ENCODE assay signal across 11 cellular contexts in genomic region chrX:41293269-41293668, GRCh38. TPM values are rescaled to one million over a fixed set of nuclear protein-coding genes. Genes with fewer than 3 reads are reported as not detected.
DNase-seq lines count a peak whose midpoint lies in the region; ATAC-seq and TF ChIP-seq lines count a peak whose summit lies in the region.
"Had no signal": no experiment of that assay in that cellular context is flagged by ENCODE, and none has a peak within 500 bp of the region (broad histone marks: within the 10 kb centered on the region; RNA-seq: fewer than 3 reads in every experiment).

No MANE protein-coding gene starts in this region.

- H3K36me3 ChIP-seq in spleen (no peaks in the 10 kb centered on the region), lower lobe of right lung (no peaks in the 10 kb centered on the region)
- H3K36me3 ChIP-seq: pancreas had no signal

- H3K9me3 ChIP-seq in spleen, result peaks cover 0 to 16% (median 7%) of the 10 kb centered on the region in 8 donors
- no peaks in the 10 kb centered on the region for H3K9me3 ChIP-seq in lower lobe of right lung
- H3K9me3 ChIP-seq: pancreas had no signal

- no peak overlapping the region for H3K27ac ChIP-seq in foreskin keratinocyte
- H3K27ac ChIP-seq in spleen, result no peak overlapping the region
- no peak overlapping the region for H3K27ac ChIP-seq in lower lobe of right lung
- H3K27ac ChIP-seq: pancreas had no signal

- H3K4me1 ChIP-seq in foreskin keratinocyte (no peaks in the 10 kb centered on the region), spleen (no peaks in the 10 kb centered on the region), lower lobe of right lung (no peaks in the 10 kb centered on the region)
- H3K4me1 ChIP-seq: pancreas had no signal

- H3K4me3 ChIP-seq in GM12875 (ENCODE audit: low read depth, low read length) (no peak overlapping the region), spleen (no peak overlapping the region), lower lobe of right lung (no peak overlapping the region)
- H3K4me3 ChIP-seq: pancreas had no signal

- ATAC-seq in foreskin keratinocyte, result no peak
- no peak for ATAC-seq in lower lobe of right lung

- intact Hi-C loops in cardiac septum (cut with DNase I), result no loop called here
- intact Hi-C loops in spleen (cut with DNase I; ENCODE audit: low total_unique reads), result no loop called here
- intact Hi-C loops in lower lobe of right lung (cut with DNase I), result no loop called here

- DNase-seq in DMS53 (lab: John Stamatoyannopoulos, UW), result peak; percentile 84
- DNase-seq in RKO (ENCODE audit: low spot score), result peak; percentile 44
- no peak for DNase-seq in foreskin keratinocyte
- DNase-seq in glomerular visceral epithelial cell (ENCODE audit: extremely low spot score), result no peak
- no peak for DNase-seq in cardiac septum (ENCODE audit: low spot score)
- no peak for DNase-seq in spleen
- DNase-seq in lower lobe of right lung, result no peak
- DNase-seq: hippocampal formation, NCI-H1048, pancreas had no signal

- H3K27me3 ChIP-seq in foreskin keratinocyte (no peaks in the 10 kb centered on the region), spleen (replicated peaks in 1 of 7) (no peaks in the 10 kb centered on the region), lower lobe of right lung (ENCODE audit: low read depth) (no peaks in the 10 kb centered on the region)
- H3K27me3 ChIP-seq: pancreas had no signal

- no peak for TF ChIP-seq POLR2A in spleen (IDR thresholded peaks at IDR 0.05)

- 78 to 90% (median 81%) methylated on average over 6 of the region's 6 CpGs for WGBS in spleen, 5 donors

- TF ChIP-seq CTCF in GM12875 (IDR thresholded peaks at IDR 0.05; ENCODE audit: borderline replicate concordance, insufficient read depth, low read depth, low read length) (peak; percentile 29; the same call in 1 of the 2 replicates), foreskin keratinocyte (conservative IDR thresholded peaks at IDR 0.05) (peak; percentile 37), spleen (IDR thresholded peaks at IDR 0.05 in 8 of 11, conservative IDR thresholded peaks at IDR 0.05 in 3 of 11) (no peak), lower lobe of right lung (IDR thresholded peaks at IDR 0.05) (no peak)

RNA-seq across cellular contexts. Expression of gene DDX3X, which starts 40.7 kb away (rescaled TPM):
- total RNA-seq in foreskin keratinocyte (116 and 135 TPM in 2 replicates), cardiac septum (214 TPM), spleen (100 to 1,000 TPM; 248 to 448 (median 360) TPM), lower lobe of right lung (227 TPM)
- polyA plus RNA-seq in foreskin keratinocyte (30.0 and 36.8 TPM in 2 replicates), spleen (10 to 100 TPM; 43.8 to 76.0 (median 61.2) TPM)

Comparison
In these comparisons a context has a peak if more than half of its experiments do, and no peak if none do; other contexts are left out.
1. DNase-seq: peak in DMS53 (single experiment) and RKO (single experiment); none in foreskin keratinocyte (0 of 2), glomerular visceral epithelial cell (single experiment), cardiac septum (single experiment), spleen (single experiment) and lower lobe of right lung (single experiment).
2. CTCF ChIP-seq: peak in GM12875 (single experiment) and foreskin keratinocyte (single experiment); none in spleen (0 of 11) and lower lobe of right lung (single experiment).